7 cellular contexts compared by ENCODE assay signal in the genomic region with DNA sequence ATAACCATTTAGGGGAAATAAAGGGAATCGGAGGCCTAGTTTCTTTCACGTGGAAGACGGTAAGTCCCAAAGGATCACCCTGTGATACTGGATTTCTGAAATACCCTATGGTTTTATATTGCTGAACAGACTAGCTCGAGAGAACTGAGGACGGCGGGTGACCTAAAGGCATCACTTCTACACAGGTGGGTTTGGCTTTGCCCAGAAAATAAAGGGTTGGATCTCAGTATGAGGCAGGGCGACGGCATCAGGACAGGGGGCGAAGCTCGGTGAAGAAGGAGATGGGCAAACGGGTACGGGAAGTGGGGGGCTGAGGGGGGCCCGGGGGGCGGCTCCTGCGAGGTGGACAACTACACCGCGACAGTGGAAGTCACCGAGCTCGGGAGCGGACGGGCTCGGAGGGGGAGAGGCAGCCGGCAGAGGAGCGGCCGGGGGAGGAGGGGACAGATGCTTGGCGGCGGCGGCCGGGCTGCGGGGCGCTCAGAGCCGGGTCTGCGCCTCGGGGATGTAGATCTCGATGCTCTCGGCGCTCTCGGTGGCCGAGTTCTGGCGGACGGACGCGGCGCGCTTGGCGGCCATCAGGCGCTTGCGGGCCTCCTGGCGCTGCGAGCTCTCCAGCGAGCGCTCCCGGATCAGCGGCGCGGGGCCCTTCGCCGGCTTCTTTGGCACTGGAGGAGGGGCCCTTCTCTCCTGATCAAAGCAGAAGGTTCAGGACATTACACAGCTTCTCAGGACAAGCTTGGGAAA. TPM values are rescaled to one million over a fixed set of nuclear protein-coding genes. Genes with fewer than 3 reads are reported as not detected.
DNase-seq lines count a peak whose midpoint lies in the region; FAIRE-seq and TF ChIP-seq lines count a peak whose summit lies in the region.

No MANE protein-coding gene starts in this region.

- in situ Hi-C loops in HAP-1 (cut with MboI; ENCODE audit: low sequenced_read_pairs): no loop called here

- peak; percentile 89 for FAIRE-seq in urothelium cell line (lab: Jason Lieb, UNC)
- FAIRE-seq in RCC 7860 (lab: Jason Lieb, UNC): no peak

- H3K4me1 ChIP-seq in HAP-1 (peaks cover 4% of the 10 kb centered on the region), muscle layer of colon (ENCODE audit: insufficient read depth, low read length) (peaks cover 10% of the 10 kb centered on the region)

- H3K4me3 ChIP-seq in HAP-1: peak overlapping the region; percentile 25
- H3K4me3 ChIP-seq in WI38 (ENCODE audit: low read depth, low read length): peak overlapping the region; percentile 49
- H3K4me3 ChIP-seq in muscle layer of colon (ENCODE audit: low read depth in 1 of 2, low read length in 2 of 2): peak overlapping the region; percentile 44 to 60

- DNase-seq in HAP-1 (ENCODE audit: low spot score in 2 of 2): peak; percentile 0 to 60
- peak; percentile 55 to 68 for DNase-seq in erythroblast (lab: John Stamatoyannopoulos, UW)
- DNase-seq in urothelium cell line (ENCODE audit: low spot score): no peak
- DNase-seq in RCC 7860 (ENCODE audit: low spot score): no peak
- no peak for DNase-seq in mucosa of gallbladder (ENCODE audit: low spot score)

- TF ChIP-seq CTCF in WI38 (IDR thresholded peaks at IDR 0.05; ENCODE audit: low read depth, low read length): no peak

- TF ChIP-seq POLR2A in erythroblast (IDR thresholded peaks at IDR 0.05; ENCODE audit: low read length): no peak

- H3K27me3 ChIP-seq in HAP-1 (ENCODE audit: low read depth) (no peaks in the 10 kb centered on the region), muscle layer of colon (ENCODE audit: control insufficient read depth in 1 of 2, insufficient read depth in 2 of 2, low read length in 2 of 2) (no peaks in the 10 kb centered on the region)

- H3K9me3 ChIP-seq in HAP-1 (no peaks in the 10 kb centered on the region), muscle layer of colon (ENCODE audit: low read length) (no peaks in the 10 kb centered on the region)

- H3K36me3 ChIP-seq in HAP-1 (replicated peaks) (no peaks in the 10 kb centered on the region), muscle layer of colon (ENCODE audit: insufficient read depth, low read length) (no peaks in the 10 kb centered on the region)

- H3K27ac ChIP-seq in muscle layer of colon (ENCODE audit: low read depth, low read length): no peak overlapping the region

- no peak overlapping the region for H3K9ac ChIP-seq in muscle layer of colon (ENCODE audit: low read length)

RNA-seq across cellular contexts. Expression of a gene that starts 48.9 kb away (rescaled TPM):
- total RNA-seq in mucosa of gallbladder: 82.0 TPM

Comparison
In these comparisons a context has a peak if more than half of its experiments do, and no peak if none do; other contexts are left out.
1. DNase-seq: peak in HAP-1 (2 of 2) and erythroblast (2 of 2); none in urothelium cell line (single experiment), RCC 7860 (single experiment) and mucosa of gallbladder (single experiment).
2. Peak in every context shown above with its lines, with median percentiles within 50 percentile points of each other: H3K4me3 ChIP-seq.